Comparison of ENCODE assay signal across 31 cellular contexts in genomic region chr14:95365401-95365800, GRCh38. TPM values are rescaled to one million over a fixed set of nuclear protein-coding genes. Genes with fewer than 3 reads are reported as not detected.
DNase-seq lines count a peak whose midpoint lies in the region; ATAC-seq and TF ChIP-seq lines count a peak whose summit lies in the region.
"Had no signal": no experiment of that assay in that cellular context is flagged by ENCODE, and none has a peak within 500 bp of the region (broad histone marks: within the 10 kb centered on the region; RNA-seq: fewer than 3 reads in every experiment).

No MANE protein-coding gene starts in this region.

- no peak for ATAC-seq in HG02981 (IDR thresholded peaks at IDR 0.05; ENCODE audit: unreplicated experiment)
- no peak for ATAC-seq in activated naive CD4-positive, alpha-beta T cell treated with anti-CD3 and anti-CD28 coated beads, Interleukin-2, amount 50 U/mL, for 72 hours
- ATAC-seq: activated CD4-positive, CD25-positive, alpha-beta regulatory T cell treated with anti-CD3 and anti-CD28 coated beads, Interleukin-2, amount 50 U/mL, for 24 hours; activated CD8-positive, alpha-beta memory T cell treated with anti-CD3 and anti-CD28 coated beads, Interleukin-2, amount 10 ng/mL, durations not matched to agents 7 days and 5 days; activated naive CD8-positive, alpha-beta T cell treated with anti-CD3 and anti-CD28 coated beads, Interleukin-2, amount 50 U/mL, for 24 hours; foreskin keratinocyte; natural killer cell treated with Interleukin-12 subunit alpha and Interleukin-12 subunit beta and Interleukin-15 and Interleukin-18, amount 100 ng/mL, for 72 hours had no signal

- DNase-seq in MCF 10A (ENCODE audit: unreplicated experiment): peak; percentile 11
- DNase-seq in mammary epithelial cell: no peak
- DNase-seq in dedifferentiated amniotic fluid mesenchymal stem cell (ENCODE audit: extremely low spot score): peak; percentile 38
- DNase-seq in iris pigment epithelial cell (ENCODE audit: low read depth): peak; percentile 36
- no peak for DNase-seq in vagina (ENCODE audit: extremely low spot score in 2 of 2)
- DNase-seq in activated naive CD4-positive, alpha-beta T cell treated with anti-CD3 and anti-CD28 coated beads, Interleukin-2, amount 50 U/mL, for 72 hours (ENCODE audit: low spot score in 2 of 2): no peak
- no peak for DNase-seq in HFFc6
- DNase-seq: activated CD4-positive, alpha-beta T cell treated with anti-CD3 and anti-CD28 coated beads, Interleukin-2, amount 50 U/mL, for 4 hours; activated CD8-positive, alpha-beta memory T cell treated with anti-CD3 and anti-CD28 coated beads, Interleukin-2, amount 10 ng/mL, durations not matched to agents 7 days and 5 days; activated gamma-delta T cell treated with Interleukin-2 at 50 U/mL for 16 hours; activated naive CD8-positive, alpha-beta T cell treated with anti-CD3 and anti-CD28 coated beads, Interleukin-2, amount 50 U/mL, for 24 hours; activated T-cell treated with anti-CD3 and anti-CD28 coated beads, Interleukin-2, amount 50 U/mL, for 48 hours; CD8-positive, alpha-beta memory T cell; cerebellar nuclear complex; DMS 273 treated with DMSO at 0.1 percent for 48 hours; foreskin keratinocyte; NCI-H1105; NCI-H187; NCI-H82; psoas muscle; SIG-M5; stimulated activated naive CD4-positive, alpha-beta T cell had no signal

- H3K27me3 ChIP-seq in mammary epithelial cell (ENCODE audit: insufficient read depth, low read length) (no peaks in the 10 kb centered on the region), vagina (no peaks in the 10 kb centered on the region)
- H3K27me3 ChIP-seq: testis had no signal

- H3K27ac ChIP-seq in mammary epithelial cell (ENCODE audit: insufficient read depth, low read depth, low read length): no peak overlapping the region
- H3K27ac ChIP-seq in vagina: peak overlapping the region; percentile 52
- H3K27ac ChIP-seq: 22Rv1, foreskin keratinocyte, psoas muscle, testis had no signal

- no peak for TF ChIP-seq POLR2A in vagina (IDR thresholded peaks at IDR 0.05)

- no peak overlapping the region for H3K9ac ChIP-seq in mammary epithelial cell (ENCODE audit: insufficient read depth, low read length)

- H3K4me2 ChIP-seq in mammary epithelial cell (ENCODE audit: insufficient read depth, low read depth, low read length): no peak overlapping the region
- H3K4me2 ChIP-seq: smooth muscle cell had no signal

- H3K9me3 Mint-ChIP-seq in MCF 10A (ENCODE audit: unreplicated experiment) (no peaks in the 10 kb centered on the region), HFFc6 (no peaks in the 10 kb centered on the region)
- H3K9me3 Mint-ChIP-seq in activated naive CD4-positive, alpha-beta T cell treated with anti-CD3 and anti-CD28 coated beads, Interleukin-2, amount 50 U/mL, for 72 hours: no peaks in the 10 kb centered on the region
- H3K9me3 Mint-ChIP-seq: activated naive CD8-positive, alpha-beta T cell treated with anti-CD3 and anti-CD28 coated beads, Interleukin-2, amount 50 U/mL, for 24 hours; CD8-positive, alpha-beta memory T cell; natural killer cell treated with Interleukin-12 subunit alpha and Interleukin-12 subunit beta and Interleukin-15 and Interleukin-18, amount 100 ng/mL, for 72 hours had no signal

- H3K4me3 ChIP-seq in mammary epithelial cell (replicated peaks in 1 of 3; ENCODE audit: insufficient read depth in 1 of 3, low read depth in 2 of 3, low read length in 3 of 3) (no peak overlapping the region), vagina (no peak overlapping the region)
- H3K4me3 ChIP-seq: HAP-1, lung, psoas muscle, smooth muscle cell, testis had no signal

- POLR2A ChIA-PET in MCF 10A (lab: Yijun Ruan, JAX): interaction anchor here (0.5 to 1.0 kb wide), 2 partner anchors 36 to 103 kb away, joined by 3 to 4 read pairs; no protein-coding TSS in a partner anchor

- H3K36me3 Mint-ChIP-seq in MCF 10A (ENCODE audit: insufficient read depth, unreplicated experiment) (no peaks in the 10 kb centered on the region), HFFc6 (ENCODE audit: low read depth) (no peaks in the 10 kb centered on the region)
- no peaks in the 10 kb centered on the region for H3K36me3 Mint-ChIP-seq in activated naive CD4-positive, alpha-beta T cell treated with anti-CD3 and anti-CD28 coated beads, Interleukin-2, amount 50 U/mL, for 72 hours
- H3K36me3 Mint-ChIP-seq: activated CD8-positive, alpha-beta memory T cell treated with anti-CD3 and anti-CD28 coated beads, Interleukin-2, amount 10 ng/mL, durations not matched to agents 7 days and 5 days; CD8-positive, alpha-beta memory T cell; natural killer cell treated with Interleukin-12 subunit alpha and Interleukin-12 subunit beta and Interleukin-15 and Interleukin-18, amount 100 ng/mL, for 72 hours had no signal

- intact Hi-C loops in MCF 10A (cut with micrococcal nuclease): loop anchor here (5.0 kb wide), 1 partner anchor 208 kb away; the partner anchor contains the start of gene DICER1
- intact Hi-C loops in mammary epithelial cell (cut with micrococcal nuclease): loop anchor here (10.0 kb wide), 2 partner anchors 101 to 261 kb away; no protein-coding TSS in a partner anchor
- intact Hi-C loops in vagina (cut with DNase I): no loop called here

- H3K79me2 ChIP-seq in mammary epithelial cell (ENCODE audit: insufficient read depth, low read length): no peaks in the 10 kb centered on the region

- WGBS in mammary epithelial cell (ENCODE audit: low coverage, missing lambda C conversion rate): 93% methylated on average over 2 of the region's 2 CpGs

- peaks cover 25% of the 10 kb centered on the region for H3K4me1 Mint-ChIP-seq in MCF 10A (ENCODE audit: insufficient read depth, unreplicated experiment)
- H3K4me1 Mint-ChIP-seq in HFFc6 (ENCODE audit: low read depth): no peaks in the 10 kb centered on the region
- H3K4me1 Mint-ChIP-seq: activated CD8-positive, alpha-beta memory T cell treated with anti-CD3 and anti-CD28 coated beads, Interleukin-2, amount 10 ng/mL, durations not matched to agents 7 days and 5 days; activated naive CD8-positive, alpha-beta T cell treated with anti-CD3 and anti-CD28 coated beads, Interleukin-2, amount 50 U/mL, for 24 hours; CD8-positive, alpha-beta memory T cell had no signal

- H2AFZ ChIP-seq in mammary epithelial cell (ENCODE audit: low read depth, low read length): no peak overlapping the region

- H3K9me3 ChIP-seq in mammary epithelial cell (replicated peaks; ENCODE audit: insufficient read depth, low read length) (no peaks in the 10 kb centered on the region), vagina (no peaks in the 10 kb centered on the region)
- H3K9me3 ChIP-seq: HAP-1, psoas muscle, testis had no signal

- BruUV-seq in MCF 10A (replicated peaks; lab: Mats Ljungman, UMichigan): no TSS peak
- no TSS peak for BruUV-seq in mammary epithelial cell (replicated peaks; lab: Mats Ljungman, UMichigan)

- H3K4me1 ChIP-seq in mammary epithelial cell (ENCODE audit: insufficient read depth, low read length) (peaks cover 14% of the 10 kb centered on the region), vagina (peaks cover 13% of the 10 kb centered on the region)
- H3K4me1 ChIP-seq: HAP-1, psoas muscle had no signal

- H3K4me3 Mint-ChIP-seq in MCF 10A (ENCODE audit: unreplicated experiment) (no peak overlapping the region), HFFc6 (no peak overlapping the region)
- H3K4me3 Mint-ChIP-seq: activated CD8-positive, alpha-beta memory T cell treated with anti-CD3 and anti-CD28 coated beads, Interleukin-2, amount 10 ng/mL, durations not matched to agents 7 days and 5 days; activated naive CD8-positive, alpha-beta T cell treated with anti-CD3 and anti-CD28 coated beads, Interleukin-2, amount 50 U/mL, for 24 hours; B cell; CD8-positive, alpha-beta memory T cell; natural killer cell treated with Interleukin-12 subunit alpha and Interleukin-12 subunit beta and Interleukin-15 and Interleukin-18, amount 100 ng/mL, for 72 hours had no signal

- H4K20me1 ChIP-seq in mammary epithelial cell (ENCODE audit: insufficient read depth, low read length): no peaks in the 10 kb centered on the region

- CTCF ChIA-PET in MCF 10A (lab: Yijun Ruan, JAX) (interaction anchor here (1.0 kb wide), 1 partner anchor 46 kb away, joined by 3 read pairs; no protein-coding TSS in a partner anchor), mammary epithelial cell (lab: Charles Lee; ENCODE audit: low non-redundant PET) (no interaction called here)

- in situ Hi-C loops in mammary epithelial cell (cut with MboI; ENCODE audit: low sequenced_read_pairs in 2 of 2): no loop called here

- H3K27ac Mint-ChIP-seq in MCF 10A (ENCODE audit: low read depth, unreplicated experiment) (no peak overlapping the region), HFFc6 (no peak overlapping the region)
- no peak overlapping the region for H3K27ac Mint-ChIP-seq in activated naive CD4-positive, alpha-beta T cell treated with anti-CD3 and anti-CD28 coated beads, Interleukin-2, amount 50 U/mL, for 72 hours
- H3K27ac Mint-ChIP-seq: activated CD8-positive, alpha-beta memory T cell treated with anti-CD3 and anti-CD28 coated beads, Interleukin-2, amount 10 ng/mL, durations not matched to agents 7 days and 5 days; activated naive CD8-positive, alpha-beta T cell treated with anti-CD3 and anti-CD28 coated beads, Interleukin-2, amount 50 U/mL, for 24 hours; B cell; natural killer cell treated with Interleukin-12 subunit alpha and Interleukin-12 subunit beta and Interleukin-15 and Interleukin-18, amount 100 ng/mL, for 72 hours had no signal

- H3K27me3 Mint-ChIP-seq in MCF 10A (ENCODE audit: insufficient read depth, unreplicated experiment): no peaks in the 10 kb centered on the region
- no peaks in the 10 kb centered on the region; the same call in 1 of the 2 replicates for H3K27me3 Mint-ChIP-seq in HFFc6 (ENCODE audit: insufficient read depth)

- dilution Hi-C loops in mammary epithelial cell (cut with HindIII; ENCODE audit: low sequenced_read_pairs): no loop called here

- TF ChIP-seq CTCF in MCF 10A (IDR thresholded peaks at IDR 0.05; ENCODE audit: unreplicated experiment) (no peak), mammary epithelial cell (conservative IDR thresholded peaks at IDR 0.05 in 1 of 2, IDR thresholded peaks at IDR 0.05 in 1 of 2; ENCODE audit: extremely low read depth in 1 of 2, insufficient read depth in 1 of 2, low read depth in 1 of 2, low read length in 2 of 2) (no peak), vagina (IDR thresholded peaks at IDR 0.05) (no peak), HFFc6 (IDR thresholded peaks at IDR 0.05) (no peak)

- H3K36me3 ChIP-seq in mammary epithelial cell (ENCODE audit: insufficient read depth, low read length) (no peaks in the 10 kb centered on the region), vagina (no peaks in the 10 kb centered on the region)
- H3K36me3 ChIP-seq: HAP-1 had no signal

RNA-seq across cellular contexts. Expression of gene CLMN, which starts 45.7 kb away (rescaled TPM):
- total RNA-seq in MCF 10A (2022): 15.7 and 17.9 TPM in 2 replicates
- total RNA-seq in mammary epithelial cell: 10 to 100 TPM; 12.2 to 64.3 TPM
- polyA plus RNA-seq in mammary epithelial cell: 12.0 TPM
- 45.1 TPM for polyA minus RNA-seq in mammary epithelial cell
- total RNA-seq in vagina: 19.6 TPM
- 1 to 10 TPM; 5.8 to 6.9 TPM for total RNA-seq in activated naive CD4-positive, alpha-beta T cell treated with anti-CD3 and anti-CD28 coated beads, Interleukin-2, amount 50 U/mL, for 72 hours
- under 1 TPM in 1 of 6 experiments, not detected in 5; 0.02 TPM for total RNA-seq in HFFc6 (2021; fragmentation: NEBNext Ultra II Directional; extraction: Animal tissue kit (Norgen Biotek cat#: 25700))

Comparison
In these comparisons a context has a peak if more than half of its experiments do, and no peak if none do; other contexts are left out.
1. DNase-seq: peak in MCF 10A (single experiment), dedifferentiated amniotic fluid mesenchymal stem cell (single experiment) and iris pigment epithelial cell (single experiment); none in mammary epithelial cell (single experiment), vagina (0 of 2), activated naive CD4-positive, alpha-beta T cell treated with anti-CD3 and anti-CD28 coated beads, Interleukin-2, amount 50 U/mL, for 72 hours (0 of 2) and HFFc6 (single experiment).
2. RNA of gene CLMN, which starts 45.7 kb away (total RNA-seq): 12.2 to 64.3 TPM in mammary epithelial cell, 19.6 TPM in vagina (single experiment), 15.7 to 17.9 TPM in MCF 10A and 5.8 to 6.9 TPM in activated naive CD4-positive, alpha-beta T cell treated with anti-CD3 and anti-CD28 coated beads, Interleukin-2, amount 50 U/mL, for 72 hours; 0.02 TPM in HFFc6; every median in the first group is over 4 times any median in the second.